8 cellular contexts compared by ENCODE assay signal in genomic region chr9:89519393-89519805, GRCh38. TPM values are rescaled to one million over a fixed set of nuclear protein-coding genes. Genes with fewer than 3 reads are reported as not detected.
DNase-seq lines count a peak whose midpoint lies in the region; ATAC-seq, FAIRE-seq and TF ChIP-seq lines count a peak whose summit lies in the region.

No MANE protein-coding gene starts in this region.

- FAIRE-seq in A549 (lab: Jason Lieb, UNC), result no peak

- H3K4me1 Mint-ChIP-seq in activated CD4-positive, alpha-beta memory T cell treated with anti-CD3 and anti-CD28 coated beads, Interleukin-2, amount 10 ng/mL, durations not matched to agents 7 days and 5 days, result peaks cover 66% of the 10 kb centered on the region

- peak in 1 of 2 experiments; percentile 23 for DNase-seq in A549 (ENCODE audit: low read depth in 1 of 2, low spot score in 1 of 2)
- peak; percentile 38 for DNase-seq in activated CD4-positive, alpha-beta memory T cell treated with anti-CD3 and anti-CD28 coated beads, Interleukin-2, amount 10 ng/mL, durations not matched to agents 7 days and 5 days
- no peak for DNase-seq in left cardiac atrium
- no peak for DNase-seq in OCI-M1 (lab: John Stamatoyannopoulos, UW)

- H3K27me3 Mint-ChIP-seq in activated CD4-positive, alpha-beta memory T cell treated with anti-CD3 and anti-CD28 coated beads, Interleukin-2, amount 10 ng/mL, durations not matched to agents 7 days and 5 days, result no peaks in the 10 kb centered on the region

- H3K27ac Mint-ChIP-seq in activated CD4-positive, alpha-beta memory T cell treated with anti-CD3 and anti-CD28 coated beads, Interleukin-2, amount 10 ng/mL, durations not matched to agents 7 days and 5 days, result peak overlapping the region; percentile 64

- no peak overlapping the region for H3K4me3 ChIP-seq in A549

- no peak for TF ChIP-seq CTCF in A549 (IDR thresholded peaks at IDR 0.05)

- CTCF ChIA-PET in A549 (lab: Yijun Ruan, JAX), result interaction anchor here (0.6 to 4.1 kb wide), 4 partner anchors 10 to 581 kb away, joined by 4 to 16 read pairs (median 5); no protein-coding TSS in a partner anchor
- CTCF ChIA-PET in activated CD4-positive, alpha-beta memory T cell treated with anti-CD3 and anti-CD28 coated beads, Interleukin-2, amount 10 ng/mL, durations not matched to agents 7 days and 5 days (lab: Charles Lee), result interaction anchor here (1.4 kb wide), 1 partner anchor 29 kb away, joined by 6 read pairs; no protein-coding TSS in a partner anchor

- peaks cover 4% of the 10 kb centered on the region for H3K36me3 Mint-ChIP-seq in activated CD4-positive, alpha-beta memory T cell treated with anti-CD3 and anti-CD28 coated beads, Interleukin-2, amount 10 ng/mL, durations not matched to agents 7 days and 5 days (ENCODE audit: low read depth)

- H3K27ac ChIP-seq in A549, result no peak overlapping the region

- intact Hi-C loops in left cardiac atrium (cut with DNase I), result no loop called here

- H3K9me3 Mint-ChIP-seq in activated CD4-positive, alpha-beta memory T cell treated with anti-CD3 and anti-CD28 coated beads, Interleukin-2, amount 10 ng/mL, durations not matched to agents 7 days and 5 days, result no peaks in the 10 kb centered on the region

- H3K4me1 ChIP-seq in A549, result no peaks in the 10 kb centered on the region; the same call in 2 of the 3 replicates

- H3K4me3 Mint-ChIP-seq in activated CD4-positive, alpha-beta memory T cell treated with anti-CD3 and anti-CD28 coated beads, Interleukin-2, amount 10 ng/mL, durations not matched to agents 7 days and 5 days, result no peak overlapping the region

- H3K9me3 ChIP-seq in A549, result no peaks in the 10 kb centered on the region

- no peak for TF ChIP-seq POLR2A in A549 (IDR thresholded peaks at IDR 0.05; ENCODE audit: low read length)

- 84% methylated on average over 2 of the region's 2 CpGs for WGBS in A549 (ENCODE audit: missing lambda C conversion rate)

- TF ChIP-seq RAD21 in A549 (conservative IDR thresholded peaks at IDR 0.05 in 1 of 2, IDR thresholded peaks at IDR 0.05 in 1 of 2), result no peak

- ATAC-seq in A549, result peak; percentile 66 to 68; a peak in 5 of 6 replicates
- peak; percentile 16 for ATAC-seq in GM19463 (IDR thresholded peaks at IDR 0.05; ENCODE audit: unreplicated experiment)
- ATAC-seq in left cardiac atrium, result peak; percentile 58 to 73
- ATAC-seq in GM21526 (IDR thresholded peaks at IDR 0.05; ENCODE audit: low FRiP score, unreplicated experiment), result no peak
- ATAC-seq in GM19397 (IDR thresholded peaks at IDR 0.05; ENCODE audit: unreplicated experiment), result no peak
- ATAC-seq in HG03135 (IDR thresholded peaks at IDR 0.05; ENCODE audit: unreplicated experiment), result no peak

- TF ChIP-seq EP300 in A549 (IDR thresholded peaks at IDR 0.05), result no peak

- POLR2A ChIA-PET in A549 (lab: Yijun Ruan, JAX), result no interaction called here
- POLR2A ChIA-PET in activated CD4-positive, alpha-beta memory T cell treated with anti-CD3 and anti-CD28 coated beads, Interleukin-2, amount 10 ng/mL, durations not matched to agents 7 days and 5 days (lab: Charles Lee), result interaction anchor here (0.9 to 8.1 kb wide), 10 partner anchors 9 to 201 kb away, joined by 3 to 124 read pairs (median 4); partner anchors contain the start of genes SECISBP2 and SEMA4D

- H3K4me2 ChIP-seq in A549, result no peak overlapping the region

TF ChIP-seq in A549, 52 proteins besides CTCF, POLR2A, EP300 and RAD21:
- TF ChIP-seq PBX3 (IDR thresholded peaks at IDR 0.05) (no peak), CEBPB (IDR thresholded peaks at IDR 0.05) (0 out of 4 replicates have a peak, but pooled peaks of 1 of the 2 experiments have one; percentile 8), NFE2L2 (conservative IDR thresholded peaks at IDR 0.05; ENCODE audit: low read length) (no peak), FOSL2 (IDR thresholded peaks at IDR 0.05) (no peak), FOSL2 (CRISPR knock-in tag; IDR thresholded peaks at IDR 0.05) (peak; percentile 24; the same call in 1 of the 2 replicates)

RNA-seq across cellular contexts. Expression of gene SEMA4D, which starts 21.5 kb away (rescaled TPM):
- 5.3 and 6.1 TPM in 2 replicates for polyA plus RNA-seq in A549 (2011; rRNA removed)
- polyA plus RNA-seq in A549 (2012; cell fraction: cytosol; rRNA removed), result 5.6 and 7.2 TPM in 2 replicates
- 26.1 and 26.9 TPM in 2 replicates for polyA plus RNA-seq in A549 (2012; cell fraction: nucleus; rRNA removed)
- polyA plus RNA-seq in A549 (2017; fragmentation: RNase III; extraction: RNeasy Plus Mini Kit Qiagen cat#74134 plus additional on column Dnase treatment), result 4.5 to 7.2 TPM (median 5.8 TPM) in 3 replicates
- 6.7 and 9.8 TPM in 2 replicates for polyA minus RNA-seq in A549 (2011; rRNA and poly(A)+ RNA removed)
- total RNA-seq in activated CD4-positive, alpha-beta memory T cell treated with anti-CD3 and anti-CD28 coated beads, Interleukin-2, amount 10 ng/mL, durations not matched to agents 7 days and 5 days, result 100 to 1,000 TPM; 339 to 350 TPM
- total RNA-seq in left cardiac atrium, result 10 to 100 TPM; 17.5 to 22.4 TPM

Comparison
In these comparisons a context has a peak if more than half of its experiments do, and no peak if none do; other contexts are left out.
1. ATAC-seq: peak in A549 (2 of 2), GM19463 (single experiment) and left cardiac atrium (2 of 2); none in GM21526 (single experiment), GM19397 (single experiment) and HG03135 (single experiment).
2. RNA of gene SEMA4D, which starts 21.5 kb away (total RNA-seq): 339 to 350 TPM in activated CD4-positive, alpha-beta memory T cell treated with anti-CD3 and anti-CD28 coated beads, Interleukin-2, amount 10 ng/mL, durations not matched to agents 7 days and 5 days; 17.5 to 22.4 TPM in left cardiac atrium; every median in the first group is over 10 times any median in the second.